Comparison of ENCODE assay signal across 12 cellular contexts in the genomic region with DNA sequence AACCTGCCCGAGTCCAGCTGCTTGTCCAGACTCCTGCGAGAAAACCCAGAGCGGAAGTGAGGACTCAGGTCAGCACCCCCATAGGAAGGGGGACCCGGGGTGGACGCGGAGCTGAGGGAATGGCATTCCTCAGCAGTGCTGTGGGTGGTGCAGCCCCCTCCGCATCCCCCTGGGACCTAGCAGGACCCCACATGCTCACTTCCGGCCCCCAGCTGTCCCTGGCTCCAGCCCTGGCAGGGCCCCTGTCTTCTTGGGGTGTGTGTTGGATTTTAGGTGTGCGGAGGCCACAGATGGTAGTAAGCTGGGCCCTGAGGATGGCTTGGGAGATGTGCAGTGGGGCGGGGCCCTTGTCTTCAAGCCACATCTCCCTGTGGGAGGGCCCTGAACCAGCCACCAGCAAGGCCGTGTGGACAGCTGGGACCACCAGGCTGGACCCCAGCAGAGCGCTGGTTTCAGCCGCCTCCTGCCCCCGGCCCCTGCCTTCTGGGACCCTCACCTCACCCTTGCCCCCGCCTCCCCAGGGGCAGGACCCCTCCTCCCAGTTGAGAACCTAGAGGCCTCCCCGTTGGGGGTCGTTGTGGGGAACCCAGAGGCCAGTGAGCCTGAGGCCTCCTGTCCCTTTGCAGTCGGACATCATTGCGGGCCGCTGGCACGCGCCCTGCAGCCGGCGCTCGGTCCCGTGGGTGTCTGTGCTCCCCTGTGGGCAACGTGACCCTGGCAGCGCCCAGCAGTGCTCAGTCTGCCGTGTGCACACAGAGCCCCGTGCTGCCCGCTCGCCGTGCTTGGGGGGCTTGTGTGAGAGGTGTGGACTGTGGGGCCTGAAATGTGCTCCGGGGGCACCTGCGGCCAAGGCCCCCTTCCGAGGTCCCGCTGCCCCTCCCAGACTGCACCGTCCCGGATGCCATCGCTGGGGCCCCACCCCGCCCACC.
"Had no signal": no experiment of that assay in that cellular context is flagged by ENCODE, and none has a peak within 500 bp of the region (broad histone marks: within the 10 kb centered on the region; RNA-seq: fewer than 3 reads in every experiment).

No MANE protein-coding gene starts in this region.

- H3K9me3 ChIP-seq: colonic mucosa had no signal

- H3K27ac ChIP-seq: colonic mucosa had no signal

- H3K9me3 Mint-ChIP-seq: activated B cell treated with CpG ODN at 0.5 μM for 24 hours; activated T-helper 1 cell treated with anti-CD3 and anti-CD28 coated beads, Interleukin-12 subunit alpha, Interleukin-12 subunit beta, Interleukin-2, Interleukin-4 antibody, amounts not matched to agents 30 ng/mL and 10 ng/mL and 1 ng/mL, durations not matched to agents 14 hours and 24 hours and 36 hours; mesothelial cell of epicardium; nephron progenitor cell had no signal

- H3K4me1 Mint-ChIP-seq: mesothelial cell of epicardium had no signal

- H3K27ac Mint-ChIP-seq: activated B cell treated with CpG ODN at 0.5 μM for 24 hours; activated T-helper 1 cell treated with anti-CD3 and anti-CD28 coated beads, Interleukin-12 subunit alpha, Interleukin-12 subunit beta, Interleukin-2, Interleukin-4 antibody, amounts not matched to agents 30 ng/mL and 10 ng/mL and 1 ng/mL, durations not matched to agents 14 hours and 24 hours and 36 hours; mesothelial cell of epicardium; nephron progenitor cell had no signal

- H3K4me1 ChIP-seq: colonic mucosa had no signal

- H3K4me3 ChIP-seq: colonic mucosa had no signal

- H3K36me3 ChIP-seq: colonic mucosa had no signal

- DNase-seq: activated B cell treated with CpG ODN at 0.5 μM for 24 hours; activated naive CD4-positive, alpha-beta T cell; caudate nucleus; colonic mucosa; hippocampal formation; nephron progenitor cell; stimulated activated CD4-positive, alpha-beta T cell treated with anti-CD3 and anti-CD28 coated beads, Interleukin-15, amount 100 ng/mL, for 24 hours; stimulated activated CD4-positive, alpha-beta T cell treated with anti-CD3 and anti-CD28 coated beads, Interleukin-4, amount 100 ng/mL, for 24 hours; stimulated activated naive CD4-positive, alpha-beta T cell; trophoblast cell had no signal

- H3K4me3 Mint-ChIP-seq: activated B cell treated with CpG ODN at 0.5 μM for 24 hours; activated T-helper 1 cell treated with anti-CD3 and anti-CD28 coated beads, Interleukin-12 subunit alpha, Interleukin-12 subunit beta, Interleukin-2, Interleukin-4 antibody, amounts not matched to agents 30 ng/mL and 10 ng/mL and 1 ng/mL, durations not matched to agents 14 hours and 24 hours and 36 hours; mesothelial cell of epicardium; nephron progenitor cell had no signal
